In genomic region chr17:81977211-81978091, GRCh38 we compare ENCODE assay signal across 8 cellular contexts. TPM values are rescaled to one million over a fixed set of nuclear protein-coding genes. Genes with fewer than 3 reads are reported as not detected.
DNase-seq lines count a peak whose midpoint lies in the region; ATAC-seq and TF ChIP-seq lines count a peak whose summit lies in the region.

ASPSCR1 (plus strand) TSS chr17:81977629; CDS start chr17:81977647, 18 bp downstream.

- intact Hi-C loops in esophagus muscularis mucosa (cut with DNase I), result no loop called here

- no peaks in the 10 kb centered on the region for H3K9me3 Mint-ChIP-seq in activated T-cell treated with anti-CD3 and anti-CD28 coated beads, Interleukin-2, amount 50 U/mL, for 4 hours

- peak within 1 kb of the TSS; percentile 90 to 96 (median 93) for H3K27ac ChIP-seq in esophagus muscularis mucosa (replicated peaks in 1 of 4)

- DNase-seq in DMS 273 treated with DMSO at 0.1 percent for 48 hours (lab: John Stamatoyannopoulos, UW), result peak; percentile 64
- DNase-seq in HuH-7 (ENCODE audit: low spot score), result peak; percentile 82
- DNase-seq in activated T-cell treated with anti-CD3 and anti-CD28 coated beads, Interleukin-2, amount 50 U/mL, for 4 hours, result peak; percentile 91
- DNase-seq in esophagus muscularis mucosa (ENCODE audit: extremely low spot score), result peak; percentile 96
- DNase-seq in myocyte (ENCODE audit: low read depth), result peak; percentile 90
- DNase-seq in stimulated activated CD8-positive, alpha-beta memory T cell treated with anti-CD3 and anti-CD28 coated beads, Interleukin-7, amount 100 ng/mL, for 24 hours (ENCODE audit: low read depth), result peak; percentile 68

- peaks cover 0 to 6% (median 0%) of the 10 kb centered on the region in 4 donors for H3K27me3 ChIP-seq in esophagus muscularis mucosa

- peaks cover 7% of the 10 kb centered on the region for H3K36me3 Mint-ChIP-seq in activated T-cell treated with anti-CD3 and anti-CD28 coated beads, Interleukin-2, amount 50 U/mL, for 4 hours (ENCODE audit: insufficient read depth)

- no peaks in the 10 kb centered on the region for H3K27me3 Mint-ChIP-seq in activated T-cell treated with anti-CD3 and anti-CD28 coated beads, Interleukin-2, amount 50 U/mL, for 4 hours (ENCODE audit: low read depth)

- peak; percentile 78 for ATAC-seq in GM21515 (IDR thresholded peaks at IDR 0.05; ENCODE audit: unreplicated experiment)
- ATAC-seq in activated T-cell treated with anti-CD3 and anti-CD28 coated beads, Interleukin-2, amount 50 U/mL, for 4 hours, result peak; percentile 92 to 93

- H3K4me1 ChIP-seq in esophagus muscularis mucosa, result peaks cover 11 to 26% (median 22%) of the 10 kb centered on the region in 4 donors

- H3K4me3 ChIP-seq in esophagus muscularis mucosa, result peak within 1 kb of the TSS; percentile 78 to 94 (median 88)

- TF ChIP-seq CTCF in esophagus muscularis mucosa (IDR thresholded peaks at IDR 0.05), result no peak

- TF ChIP-seq POLR2A in esophagus muscularis mucosa (IDR thresholded peaks at IDR 0.05; ENCODE audit: low read depth), result peak; percentile 49

- H3K4me1 Mint-ChIP-seq in activated T-cell treated with anti-CD3 and anti-CD28 coated beads, Interleukin-2, amount 50 U/mL, for 4 hours (ENCODE audit: low read depth), result peaks cover 38% of the 10 kb centered on the region

- H3K4me3 Mint-ChIP-seq in activated T-cell treated with anti-CD3 and anti-CD28 coated beads, Interleukin-2, amount 50 U/mL, for 4 hours, result peak within 1 kb of the TSS; percentile 92

- TF ChIP-seq EP300 in esophagus muscularis mucosa (IDR thresholded peaks at IDR 0.05), result no peak

- under 1% methylated on average over 17 of the region's 115 CpGs for WGBS in esophagus muscularis mucosa

- H3K9me3 ChIP-seq in esophagus muscularis mucosa, result peaks cover 0 to 4% (median 0%) of the 10 kb centered on the region in 4 donors

- H3K36me3 ChIP-seq in esophagus muscularis mucosa, result peaks cover 0 to 22% (median 16%) of the 10 kb centered on the region in 4 donors

TF ChIP-seq in PFSK-1, 5 proteins besides CTCF, POLR2A, EP300 and RAD21:
- TF ChIP-seq TAF1 (IDR thresholded peaks at IDR 0.05; ENCODE audit: borderline replicate concordance, insufficient read depth, low read length) (peak; percentile 88; the same call in 1 of the 2 replicates), SIN3A (IDR thresholded peaks at IDR 0.05; ENCODE audit: borderline replicate concordance, insufficient read depth, low read length) (peak; percentile 92), REST (IDR thresholded peaks at IDR 0.05; ENCODE audit: insufficient read depth in 1 of 2, low read depth in 2 of 2, low read length in 2 of 2) (peak in 1 of 2 experiments; percentile 52; a peak in 1 of 4 replicates), POLR2AphosphoS5 (IDR thresholded peaks at IDR 0.05; ENCODE audit: low read depth, low read length) (peak; percentile 94), FOXP2 (optimal IDR thresholded peaks at IDR 0.05; ENCODE audit: borderline replicate concordance, extremely low read depth, extremely low read length, insufficient read depth) (peak; percentile 93)

RNA-seq across cellular contexts. Expression of gene ASPSCR1, which starts in this region (rescaled TPM):
- 116 TPM for polyA plus RNA-seq in PFSK-1 (2012; ENCODE audit: insufficient read length, low read depth)
- total RNA-seq in activated T-cell treated with anti-CD3 and anti-CD28 coated beads, Interleukin-2, amount 50 U/mL, for 4 hours, result 10 to 100 TPM; 41.4 to 41.9 (median 41.6) TPM
- total RNA-seq in esophagus muscularis mucosa, result 10 to 100 TPM; 15.9 to 18.4 (median 17.3) TPM
- total RNA-seq in myocyte, result 21.8 and 29.7 TPM in 2 replicates
- polyA plus RNA-seq in myocyte (2012), result 25.3 TPM

Comparison
In these comparisons a context has a peak if more than half of its experiments do, and no peak if none do; other contexts are left out.
1. Peak in every context shown above with its lines: DNase-seq, ATAC-seq, H3K4me3 ChIP-seq and H3K27ac ChIP-seq.